ENCODE assay signal across 2 cellular contexts in the genomic region with DNA sequence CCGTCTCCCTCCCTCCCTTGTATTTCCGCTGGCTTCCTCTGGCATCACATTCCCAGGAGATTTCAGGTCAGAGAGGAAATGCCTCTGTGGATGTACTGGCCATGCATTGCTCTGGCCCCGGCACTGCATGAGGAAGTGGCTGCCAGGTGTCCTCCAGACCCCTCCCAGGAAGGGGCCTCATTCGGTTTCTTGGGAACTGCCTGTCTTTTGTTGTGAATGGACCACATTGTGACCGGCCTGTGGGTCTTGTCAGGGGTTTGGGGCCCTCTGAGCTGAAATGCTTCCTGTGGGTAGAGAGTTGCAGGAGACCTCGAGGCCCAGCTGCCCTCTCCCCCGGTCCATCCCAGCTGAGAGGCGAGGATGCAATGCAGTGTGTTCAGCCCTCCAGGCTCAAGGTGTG.
TF ChIP-seq lines count a peak whose summit lies in the region.

No MANE protein-coding gene starts in this region.

TF ChIP-seq in SK-N-SH, 30 proteins besides CTCF, POLR2A, EP300 and RAD21 (continued from another document):
- TF ChIP-seq, protein P1, sequence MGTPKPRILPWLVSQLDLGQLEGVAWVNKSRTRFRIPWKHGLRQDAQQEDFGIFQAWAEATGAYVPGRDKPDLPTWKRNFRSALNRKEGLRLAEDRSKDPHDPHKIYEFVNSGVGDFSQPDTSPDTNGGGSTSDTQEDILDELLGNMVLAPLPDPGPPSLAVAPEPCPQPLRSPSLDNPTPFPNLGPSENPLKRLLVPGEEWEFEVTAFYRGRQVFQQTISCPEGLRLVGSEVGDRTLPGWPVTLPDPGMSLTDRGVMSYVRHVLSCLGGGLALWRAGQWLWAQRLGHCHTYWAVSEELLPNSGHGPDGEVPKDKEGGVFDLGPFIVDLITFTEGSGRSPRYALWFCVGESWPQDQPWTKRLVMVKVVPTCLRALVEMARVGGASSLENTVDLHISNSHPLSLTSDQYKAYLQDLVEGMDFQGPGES (IDR thresholded peaks at IDR 0.05; ENCODE audit: low read depth, low read length), result no peak
- TF ChIP-seq JUND (IDR thresholded peaks at IDR 0.05) (no peak), FOXM1 (IDR thresholded peaks at IDR 0.05; ENCODE audit: low read depth) (no peak), TCF12 (IDR thresholded peaks at IDR 0.05) (peak; percentile 28; the same call in 1 of the 2 replicates), MXI1 (IDR thresholded peaks at IDR 0.05; ENCODE audit: low read depth, low read length) (no peak)

TF ChIP-seq in SK-N-SH treated with all-trans-retinoic acid at 6 μM for 48 hours, 23 proteins besides CTCF, POLR2A, EP300 and RAD21 (continued from another document):
- TF ChIP-seq, protein P2, sequence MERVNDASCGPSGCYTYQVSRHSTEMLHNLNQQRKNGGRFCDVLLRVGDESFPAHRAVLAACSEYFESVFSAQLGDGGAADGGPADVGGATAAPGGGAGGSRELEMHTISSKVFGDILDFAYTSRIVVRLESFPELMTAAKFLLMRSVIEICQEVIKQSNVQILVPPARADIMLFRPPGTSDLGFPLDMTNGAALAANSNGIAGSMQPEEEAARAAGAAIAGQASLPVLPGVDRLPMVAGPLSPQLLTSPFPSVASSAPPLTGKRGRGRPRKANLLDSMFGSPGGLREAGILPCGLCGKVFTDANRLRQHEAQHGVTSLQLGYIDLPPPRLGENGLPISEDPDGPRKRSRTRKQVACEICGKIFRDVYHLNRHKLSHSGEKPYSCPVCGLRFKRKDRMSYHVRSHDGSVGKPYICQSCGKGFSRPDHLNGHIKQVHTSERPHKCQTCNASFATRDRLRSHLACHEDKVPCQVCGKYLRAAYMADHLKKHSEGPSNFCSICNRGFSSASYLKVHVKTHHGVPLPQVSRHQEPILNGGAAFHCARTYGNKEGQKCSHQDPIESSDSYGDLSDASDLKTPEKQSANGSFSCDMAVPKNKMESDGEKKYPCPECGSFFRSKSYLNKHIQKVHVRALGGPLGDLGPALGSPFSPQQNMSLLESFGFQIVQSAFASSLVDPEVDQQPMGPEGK (CRISPR knock-in tag; IDR thresholded peaks at IDR 0.05; ENCODE audit: borderline replicate concordance), result no peak
- TF ChIP-seq CSDC2 (CRISPR knock-in tag; IDR thresholded peaks at IDR 0.05) (no peak), ZC3H10 (CRISPR knock-in tag; IDR thresholded peaks at IDR 0.05) (no peak)
- TF ChIP-seq, protein P3, sequence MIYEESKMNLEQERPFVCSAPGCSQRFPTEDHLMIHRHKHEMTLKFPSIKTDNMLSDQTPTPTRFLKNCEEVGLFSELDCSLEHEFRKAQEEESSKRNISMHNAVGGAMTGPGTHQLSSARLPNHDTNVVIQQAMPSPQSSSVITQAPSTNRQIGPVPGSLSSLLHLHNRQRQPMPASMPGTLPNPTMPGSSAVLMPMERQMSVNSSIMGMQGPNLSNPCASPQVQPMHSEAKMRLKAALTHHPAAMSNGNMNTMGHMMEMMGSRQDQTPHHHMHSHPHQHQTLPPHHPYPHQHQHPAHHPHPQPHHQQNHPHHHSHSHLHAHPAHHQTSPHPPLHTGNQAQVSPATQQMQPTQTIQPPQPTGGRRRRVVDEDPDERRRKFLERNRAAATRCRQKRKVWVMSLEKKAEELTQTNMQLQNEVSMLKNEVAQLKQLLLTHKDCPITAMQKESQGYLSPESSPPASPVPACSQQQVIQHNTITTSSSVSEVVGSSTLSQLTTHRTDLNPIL (CRISPR knock-in tag; IDR thresholded peaks at IDR 0.05; ENCODE audit: low read depth), result no peak
